22 cellular contexts compared by ENCODE assay signal in the genomic region with DNA sequence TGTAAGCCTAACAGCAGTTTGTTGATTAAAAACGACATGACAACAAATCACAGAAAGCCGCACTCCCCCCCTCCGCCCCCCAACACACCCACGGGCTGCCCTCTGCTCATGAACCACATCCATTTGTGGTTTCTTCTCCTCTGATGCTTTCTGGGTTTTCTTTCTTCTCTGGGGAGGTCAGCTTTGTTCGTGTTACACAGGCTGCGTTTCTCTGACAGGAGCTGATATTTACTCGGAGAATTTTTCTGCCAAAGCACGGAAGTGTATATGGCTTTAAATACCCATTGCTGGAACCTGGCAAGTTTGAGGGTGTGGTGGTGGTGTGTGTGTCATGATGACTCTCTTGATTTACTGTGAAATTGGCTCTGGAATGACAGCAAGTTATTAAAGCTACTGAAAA.
DNase-seq lines count a peak whose midpoint lies in the region; ATAC-seq, FAIRE-seq and TF ChIP-seq lines count a peak whose summit lies in the region.
"Had no signal": no experiment of that assay in that cellular context is flagged by ENCODE, and none has a peak within 500 bp of the region (broad histone marks: within the 10 kb centered on the region; RNA-seq: fewer than 3 reads in every experiment).

No MANE protein-coding gene starts in this region.

- H4K20me1 ChIP-seq in astrocyte (ENCODE audit: insufficient read depth, low read length) = no peaks in the 10 kb centered on the region

- H3K4me1 ChIP-seq in astrocyte (ENCODE audit: insufficient read depth, low read length) (peaks cover 12% of the 10 kb centered on the region), mesenchymal stem cell (ENCODE audit: control insufficient read depth, insufficient read depth, low read depth, low read length) (peaks cover 4% of the 10 kb centered on the region), transverse colon (peaks cover 0 to 6% (median 5%) of the 10 kb centered on the region in 4 donors), pancreas (peaks cover 0 to 4% (median 0%) of the 10 kb centered on the region in 3 donors)
- H3K4me1 ChIP-seq: right lobe of liver, vagina had no signal

- no peak overlapping the region for H2BK12ac ChIP-seq in mesenchymal stem cell (ENCODE audit: low read length in 2 of 2)

- H3K36me3 Mint-ChIP-seq in astrocyte (ENCODE audit: low read depth, unreplicated experiment) = no peaks in the 10 kb centered on the region

- FAIRE-seq in astrocyte (lab: Jason Lieb, UNC) = no peak
- FAIRE-seq in pancreas (lab: Jason Lieb, UNC) = no peak
- FAIRE-seq: GM12892 had no signal

- no peaks in the 10 kb centered on the region for H3K4me1 Mint-ChIP-seq in astrocyte (ENCODE audit: low read depth, unreplicated experiment)
- H3K4me1 Mint-ChIP-seq: endodermal cell had no signal

- no peak overlapping the region for H3K4me3 Mint-ChIP-seq in astrocyte (ENCODE audit: unreplicated experiment)
- H3K4me3 Mint-ChIP-seq: endodermal cell had no signal

- no peaks in the 10 kb centered on the region for H3K27me3 ChIP-seq in astrocyte (ENCODE audit: insufficient read depth, low read length)
- H3K27me3 ChIP-seq in mesenchymal stem cell (ENCODE audit: control insufficient read depth in 1 of 2, insufficient read depth in 1 of 2, low read length in 2 of 2) = peaks cover 0 to 9% of the 10 kb centered on the region in 2 experiments
- H3K27me3 ChIP-seq in transverse colon = peaks cover 8% of the 10 kb centered on the region
- peaks cover 0 to 21% (median 0%) of the 10 kb centered on the region in 4 donors for H3K27me3 ChIP-seq in pancreas
- H3K27me3 ChIP-seq: adrenal gland, vagina had no signal

- H4K8ac ChIP-seq in mesenchymal stem cell (ENCODE audit: low read length) = no peak overlapping the region

- H2BK5ac ChIP-seq in mesenchymal stem cell (ENCODE audit: low read depth, low read length, poor library complexity, severe bottlenecking) = no peak overlapping the region

- H3K9me3 ChIP-seq in astrocyte (ENCODE audit: insufficient read depth, low read depth, low read length) = no peaks in the 10 kb centered on the region
- no peaks in the 10 kb centered on the region for H3K9me3 ChIP-seq in mesenchymal stem cell (ENCODE audit: control insufficient read depth, low read length)
- H3K9me3 ChIP-seq in transverse colon = no peaks in the 10 kb centered on the region
- no peaks in the 10 kb centered on the region for H3K9me3 ChIP-seq in pancreas
- H3K9me3 ChIP-seq: adrenal gland, right lobe of liver, vagina had no signal

- H3K79me1 ChIP-seq in mesenchymal stem cell (replicated peaks; ENCODE audit: low read length, poor library complexity, severe bottlenecking) = no peaks in the 10 kb centered on the region

- H3K79me2 ChIP-seq in astrocyte (ENCODE audit: insufficient read depth, low read length) = no peaks in the 10 kb centered on the region

- DNase-seq in AG10803 (ENCODE audit: low read depth) = peak; percentile 59
- DNase-seq in LHCN-M2 (ENCODE audit: low read depth) = peak; percentile 72
- peak; percentile 87 for DNase-seq in astrocyte (ENCODE audit: low read depth)
- peak; percentile 37 for DNase-seq in mesenchymal stem cell
- no peak for DNase-seq in ureter (ENCODE audit: low spot score)
- no peak for DNase-seq in transverse colon
- DNase-seq in pancreas = no peak
- DNase-seq in activated gamma-delta T cell (lab: John Stamatoyannopoulos, UW) = no peak
- DNase-seq: adrenal gland; Calu3; endodermal cell; foreskin melanocyte; GDM1; H7; KG1; NCI-H1105 treated with DMSO at 0.1 percent for 48 hours; NCI-H2171 treated with DMSO at 0.1 percent for 48 hours; right lobe of liver; stimulated activated CD4-positive, alpha-beta T cell treated with anti-CD3 and anti-CD28 coated beads, Interleukin-2, amount 100 ng/mL, for 24 hours had no signal

- no peak overlapping the region for H3K4ac ChIP-seq in mesenchymal stem cell (ENCODE audit: low read depth in 1 of 2, low read length in 2 of 2)

- WGBS in mesenchymal stem cell = 64% methylated on average over 8 of the region's 8 CpGs
- 40 to 43% methylated on average over 1 to 8 of the region's 8 CpGs for WGBS in transverse colon (ENCODE audit: low coverage in 1 of 2), 2 donors
- 30 to 31% methylated on average over 8 of the region's 8 CpGs for WGBS in pancreas, 2 donors

- TF ChIP-seq CTCF in AG10803 (conservative IDR thresholded peaks at IDR 0.05; ENCODE audit: low read length) (no peak), astrocyte (IDR thresholded peaks at IDR 0.05; ENCODE audit: insufficient read depth, low read depth, low read length) (no peak), transverse colon (IDR thresholded peaks at IDR 0.05) (no peak), pancreas (IDR thresholded peaks at IDR 0.05) (no peak)

- H3K36me3 ChIP-seq in astrocyte (ENCODE audit: insufficient read depth, low read length) (no peaks in the 10 kb centered on the region), mesenchymal stem cell (ENCODE audit: control insufficient read depth in 1 of 2, insufficient read depth in 2 of 2, low read depth in 1 of 2, low read length in 2 of 2) (no peaks in the 10 kb centered on the region), transverse colon (no peaks in the 10 kb centered on the region), pancreas (no peaks in the 10 kb centered on the region)
- H3K36me3 ChIP-seq: adrenal gland, right lobe of liver, vagina had no signal

- intact Hi-C loops in transverse colon (cut with DNase I; ENCODE audit: low total_unique reads) (no loop called here), pancreas (cut with DNase I) (loop anchor here in 1 of 3 donors (10.0 kb wide), 1 partner anchor 278 kb away; no protein-coding TSS in a partner anchor)

- no peak overlapping the region for H2BK120ac ChIP-seq in mesenchymal stem cell (ENCODE audit: low read depth, low read length)

- H3K27ac Mint-ChIP-seq in astrocyte (ENCODE audit: unreplicated experiment) = no peak overlapping the region
- H3K27ac Mint-ChIP-seq: endodermal cell had no signal

- no peak for TF ChIP-seq EP300 in transverse colon (IDR thresholded peaks at IDR 0.05; ENCODE audit: low read depth)

- H3K14ac ChIP-seq in mesenchymal stem cell (ENCODE audit: low read length in 2 of 2) = no peak overlapping the region

- no peak for ATAC-seq in pancreas
- ATAC-seq: left lobe of liver, right lobe of liver had no signal

- H2AFZ ChIP-seq in astrocyte (ENCODE audit: low read depth, low read length) = no peak overlapping the region
- no peak overlapping the region for H2AFZ ChIP-seq in mesenchymal stem cell (ENCODE audit: low read depth, low read length)

- H3K9ac ChIP-seq in astrocyte (ENCODE audit: low read length) (peak overlapping the region; percentile 16), mesenchymal stem cell (ENCODE audit: low read length) (peak overlapping the region; percentile 17)

- no peaks in the 10 kb centered on the region for H3K27me3 Mint-ChIP-seq in astrocyte (ENCODE audit: low read depth, unreplicated experiment)

- in situ Hi-C loops in transverse colon (cut with MboI; ENCODE audit: low pct_ligation_motif_present in 1 of 4, low pct_unique_long_range_greater_than_20kb in 1 of 4, low sequenced_read_pairs in 3 of 4) = loop anchor here in 1 of 4 donors (25.0 kb wide), 1 partner anchor 271 kb away; no protein-coding TSS in a partner anchor

- H3K4me2 ChIP-seq in astrocyte (ENCODE audit: low read length) = peak overlapping the region; percentile 61
- H3K4me2 ChIP-seq in mesenchymal stem cell (ENCODE audit: low read length, poor library complexity, severe bottlenecking) = no peak overlapping the region

- no peak overlapping the region for H3K4me3 ChIP-seq in AG10803 (ENCODE audit: low read length)
- no peak overlapping the region for H3K4me3 ChIP-seq in astrocyte (ENCODE audit: insufficient read depth, low read depth, low read length)
- H3K4me3 ChIP-seq in mesenchymal stem cell (ENCODE audit: insufficient read depth in 1 of 2, low read depth in 1 of 2, low read length in 2 of 2) = no peak overlapping the region
- no peak overlapping the region for H3K4me3 ChIP-seq in transverse colon
- H3K4me3 ChIP-seq in pancreas = no peak overlapping the region
- H3K4me3 ChIP-seq: adrenal gland, right lobe of liver, vagina had no signal

- H4K91ac ChIP-seq in mesenchymal stem cell (ENCODE audit: low read length) = no peak overlapping the region

- H3K27ac ChIP-seq in astrocyte (ENCODE audit: low read depth, low read length) (peak overlapping the region; percentile 46), mesenchymal stem cell (ENCODE audit: low read length, poor library complexity, severe bottlenecking) (no peak overlapping the region), transverse colon (no peak overlapping the region), pancreas (no peak overlapping the region)
- H3K27ac ChIP-seq: adrenal gland, right lobe of liver, vagina had no signal

- TF ChIP-seq POLR2A in transverse colon (IDR thresholded peaks at IDR 0.05) = no peak

- H3K23ac ChIP-seq in mesenchymal stem cell (ENCODE audit: low read length in 2 of 2) = no peak overlapping the region

- H2AK5ac ChIP-seq in mesenchymal stem cell (ENCODE audit: low read length, severe bottlenecking) = no peak overlapping the region

- peaks cover 7% of the 10 kb centered on the region for H3K9me3 Mint-ChIP-seq in astrocyte (ENCODE audit: unreplicated experiment)
- H3K9me3 Mint-ChIP-seq: endodermal cell had no signal

- H2BK15ac ChIP-seq in mesenchymal stem cell (ENCODE audit: low read depth, poor library complexity, severe bottlenecking) = no peak overlapping the region

- no peak overlapping the region for H3K18ac ChIP-seq in mesenchymal stem cell (ENCODE audit: low read depth in 1 of 2, low read length in 2 of 2)

Comparison
In these comparisons a context has a peak if more than half of its experiments do, and no peak if none do; other contexts are left out.
1. DNase-seq: peak in AG10803 (single experiment), LHCN-M2 (single experiment), astrocyte (single experiment) and mesenchymal stem cell (single experiment); none in ureter (single experiment), transverse colon (single experiment), pancreas (0 of 6) and activated gamma-delta T cell (single experiment).